8 cellular contexts compared by ENCODE assay signal in genomic region chr1:154327466-154328317, GRCh38. TPM values are rescaled to one million over a fixed set of nuclear protein-coding genes. Genes with fewer than 3 reads are reported as not detected.
A peak's percentile ranks its signal among the peaks of the same experiment; 100 is the strongest.
DNase-seq lines count a peak whose midpoint lies in the region; ATAC-seq and TF ChIP-seq lines count a peak whose summit lies in the region.

No MANE protein-coding gene starts in this region.

- WGBS in adrenal gland, 4 donors = 48 to 75% (median 49%) methylated on average over 5 of the region's 5 CpGs

- H3K27ac ChIP-seq in adrenal gland = peak overlapping the region in 2 of 5 donors; percentile 82 to 89

- H3K27me3 ChIP-seq in adrenal gland = no peaks in the 10 kb centered on the region

- H3K9me3 Mint-ChIP-seq in glutamatergic neuron (ENCODE audit: unreplicated experiment) = peaks cover 8% of the 10 kb centered on the region
- H3K9me3 Mint-ChIP-seq in stimulated activated naive B cell treated with anti-CD40 and anti-IgM and Interleukin-4, amounts not matched to agents 10 μg/mL and 1 μg/mL and 100 μg/mL, for 72 hours = no peaks in the 10 kb centered on the region

- H3K36me3 ChIP-seq in adrenal gland (replicated peaks in 1 of 2) = peaks cover 0 to 13% of the 10 kb centered on the region in 2 donors

- no peak for TF ChIP-seq CTCF in AG10803 (conservative IDR thresholded peaks at IDR 0.05; ENCODE audit: low read length)
- no peak for TF ChIP-seq CTCF in WI38 (IDR thresholded peaks at IDR 0.05; ENCODE audit: low read depth, low read length)
- no peak for TF ChIP-seq CTCF in glutamatergic neuron (IDR thresholded peaks at IDR 0.05; ENCODE audit: partially characterized antibody, unreplicated experiment)
- TF ChIP-seq CTCF in adrenal gland (IDR thresholded peaks at IDR 0.05) = no peak

- H3K4me3 Mint-ChIP-seq in glutamatergic neuron (ENCODE audit: unreplicated experiment) = peak overlapping the region; percentile 82
- H3K4me3 Mint-ChIP-seq in stimulated activated naive B cell treated with anti-CD40 and anti-IgM and Interleukin-4, amounts not matched to agents 10 μg/mL and 1 μg/mL and 100 μg/mL, for 72 hours = peak overlapping the region; percentile 84 to 91

- peaks cover 17% of the 10 kb centered on the region for H3K27me3 Mint-ChIP-seq in glutamatergic neuron (ENCODE audit: unreplicated experiment)
- peaks cover 3 to 4% of the 10 kb centered on the region in 2 donors for H3K27me3 Mint-ChIP-seq in stimulated activated naive B cell treated with anti-CD40 and anti-IgM and Interleukin-4, amounts not matched to agents 10 μg/mL and 1 μg/mL and 100 μg/mL, for 72 hours

- no peak for DNase-seq in AG10803 (ENCODE audit: low read depth)
- no peak for DNase-seq in glutamatergic neuron
- no peak for DNase-seq in stimulated activated naive B cell treated with anti-CD40 and anti-IgM and Interleukin-4, amounts not matched to agents 10 μg/mL and 1 μg/mL and 100 μg/mL, for 72 hours
- DNase-seq in superior temporal gyrus (ENCODE audit: extremely low spot score) = no peak
- DNase-seq in adrenal gland = no peak

- TF ChIP-seq POLR2A in GM19193 (IDR thresholded peaks at IDR 0.05; ENCODE audit: extremely low read depth, insufficient read depth, insufficient read length) (peak; percentile 2), adrenal gland (IDR thresholded peaks at IDR 0.05) (no peak)

- no peaks in the 10 kb centered on the region for H3K9me3 ChIP-seq in adrenal gland (replicated peaks in 1 of 3)

- intact Hi-C loops in adrenal gland (cut with DNase I) = no loop called here

- peak overlapping the region; percentile 97 for H3K4me3 ChIP-seq in AG10803 (ENCODE audit: low read length)
- H3K4me3 ChIP-seq in WI38 (ENCODE audit: low read depth, low read length) = peak overlapping the region; percentile 49
- H3K4me3 ChIP-seq in adrenal gland = peak overlapping the region in 1 of 4 donors; percentile 97

- ATAC-seq in stimulated activated naive B cell treated with anti-CD40 and anti-IgM and Interleukin-4, amounts not matched to agents 10 μg/mL and 1 μg/mL and 100 μg/mL, for 72 hours (replicated peaks) = peak in 1 of 2 donors; percentile 16
- no peak for ATAC-seq in HG02840 (IDR thresholded peaks at IDR 0.05; ENCODE audit: low FRiP score, unreplicated experiment)

- H3K27ac Mint-ChIP-seq in glutamatergic neuron (ENCODE audit: unreplicated experiment) = no peak overlapping the region
- H3K27ac Mint-ChIP-seq in stimulated activated naive B cell treated with anti-CD40 and anti-IgM and Interleukin-4, amounts not matched to agents 10 μg/mL and 1 μg/mL and 100 μg/mL, for 72 hours = peak overlapping the region; percentile 56

- H3K4me1 Mint-ChIP-seq in glutamatergic neuron (ENCODE audit: low read depth, unreplicated experiment) = peaks cover 29% of the 10 kb centered on the region
- peaks cover 39 to 58% of the 10 kb centered on the region in 2 donors for H3K4me1 Mint-ChIP-seq in stimulated activated naive B cell treated with anti-CD40 and anti-IgM and Interleukin-4, amounts not matched to agents 10 μg/mL and 1 μg/mL and 100 μg/mL, for 72 hours

- peaks cover 3% of the 10 kb centered on the region for H3K36me3 Mint-ChIP-seq in glutamatergic neuron (ENCODE audit: unreplicated experiment)
- peaks cover 15 to 26% of the 10 kb centered on the region in 2 donors for H3K36me3 Mint-ChIP-seq in stimulated activated naive B cell treated with anti-CD40 and anti-IgM and Interleukin-4, amounts not matched to agents 10 μg/mL and 1 μg/mL and 100 μg/mL, for 72 hours

- H3K4me1 ChIP-seq in adrenal gland (replicated peaks in 1 of 2) = peaks cover 17 to 43% of the 10 kb centered on the region in 2 donors

RNA-seq across cellular contexts. Expression of gene ATP8B2, which starts 2.4 kb away (rescaled TPM):
- 68.7 TPM for total RNA-seq in glutamatergic neuron (ENCODE audit: unreplicated experiment)
- total RNA-seq in adrenal gland = 10 to 100 TPM; 21.2 to 80.8 (median 26.3) TPM
- polyA plus RNA-seq in adrenal gland = 10 to 100 TPM in 2 of 3 donors, 1 to 10 TPM in 1; 9.9 to 15.4 (median 11.6) TPM

RNA-seq across cellular contexts. Expression of gene AQP10, which starts 6.8 kb away (rescaled TPM):
- total RNA-seq in glutamatergic neuron (ENCODE audit: unreplicated experiment) (not detected), adrenal gland (not detected)
- not detected for polyA plus RNA-seq in adrenal gland

RNA-seq across cellular contexts. Expression of gene HAX1, which starts 55.3 kb away (rescaled TPM):
- total RNA-seq in glutamatergic neuron (ENCODE audit: unreplicated experiment) = 79.1 TPM
- 100 to 1,000 TPM in 3 of 8 donors, 10 to 100 TPM in 5; 80.7 to 121 (median 97.0) TPM for total RNA-seq in adrenal gland
- 100 to 1,000 TPM; 180 to 243 (median 182) TPM for polyA plus RNA-seq in adrenal gland
